8 cellular contexts compared by ENCODE assay signal in the genomic region with DNA sequence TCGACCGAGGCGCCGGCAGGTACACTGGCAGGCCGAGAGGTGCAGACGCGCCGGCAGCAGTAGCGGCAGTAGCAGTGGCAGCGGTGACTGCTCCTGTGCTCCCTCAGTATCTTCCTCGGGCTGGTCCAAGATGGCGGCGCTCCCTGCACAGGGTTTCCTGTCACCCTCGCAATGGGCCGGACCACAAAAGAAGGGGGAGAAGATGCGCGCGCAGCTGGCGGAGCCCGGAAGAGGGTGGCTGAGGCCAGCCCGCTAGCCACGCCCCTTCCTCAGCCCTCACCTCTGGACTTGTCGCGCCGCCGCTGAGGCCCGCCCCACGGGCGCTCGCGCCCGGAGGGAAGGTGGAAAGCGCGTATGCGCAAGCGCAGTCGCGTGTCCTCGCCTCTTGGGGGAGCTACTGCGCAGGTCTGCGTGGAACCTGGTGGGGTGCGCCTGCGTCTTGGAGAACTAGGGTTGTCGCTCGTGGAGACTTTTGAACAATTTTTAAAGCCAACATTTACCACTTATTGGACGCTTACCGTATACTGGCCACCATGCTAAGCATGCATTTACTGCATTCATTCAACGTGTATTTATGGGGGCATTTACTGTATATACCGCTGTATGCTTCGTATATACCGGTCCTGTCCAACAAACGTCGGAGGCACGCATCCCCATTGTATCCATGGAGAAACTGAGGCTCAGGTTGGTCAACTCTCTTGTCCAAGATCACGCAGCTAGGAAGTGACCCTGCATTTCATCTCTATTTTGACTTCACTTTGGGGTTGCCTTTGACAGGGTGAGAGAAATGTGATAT. TPM values are rescaled to one million over a fixed set of nuclear protein-coding genes. Genes with fewer than 3 reads are reported as not detected.
DNase-seq lines count a peak whose midpoint lies in the region; ATAC-seq and TF ChIP-seq lines count a peak whose summit lies in the region.

A gene (minus strand): TSS at position 132 of the 796 bp plus-strand sequence. CDS start 8,457 bp downstream, outside the sequence.

- peak within 1 kb of the TSS; percentile 86 to 98 (median 96) for H3K27ac ChIP-seq in heart right ventricle
- H3K27ac ChIP-seq in upper lobe of right lung: peak within 1 kb of the TSS; percentile 93

- H3K27me3 ChIP-seq in heart right ventricle (no peaks in the 10 kb centered on the region), upper lobe of right lung (no peaks in the 10 kb centered on the region)

- peaks cover 0 to 3% (median 0%) of the 10 kb centered on the region in 11 donors for H3K9me3 ChIP-seq in heart right ventricle
- H3K9me3 ChIP-seq in upper lobe of right lung: no peaks in the 10 kb centered on the region

- intact Hi-C loops in T-helper 1 cell treated with Interleukin-12 subunit alpha and Interleukin-12 subunit beta and Interleukin-4 antibody, amounts not matched to agents 30 ng/mL and 1 ng/mL, for 36 hours (cut with micrococcal nuclease): loop anchor here (1.0 to 5.0 kb wide), 14 partner anchors 45 to 621 kb away; a partner anchor contains a TSS
- intact Hi-C loops in heart right ventricle (cut with DNase I): loop anchor here in 1 of 10 donors (5.0 kb wide), 1 partner anchor 75 kb away; no protein-coding TSS in a partner anchor
- intact Hi-C loops in posterior vena cava (cut with DNase I): no loop called here
- intact Hi-C loops in upper lobe of right lung (cut with DNase I): no loop called here

- ATAC-seq in HG02884 (IDR thresholded peaks at IDR 0.05; ENCODE audit: unreplicated experiment): peak; percentile 78
- peak; percentile 97 to 99 (median 98) for ATAC-seq in heart right ventricle
- peak; percentile 96 for ATAC-seq in upper lobe of right lung

- TF ChIP-seq CTCF in GM13977 (IDR thresholded peaks at IDR 0.05; ENCODE audit: extremely low read depth, insufficient read depth, missing control alignments) (peak; percentile 69), heart right ventricle (IDR thresholded peaks at IDR 0.05) (peak; percentile 28 to 81 (median 73)), upper lobe of right lung (IDR thresholded peaks at IDR 0.05) (peak; percentile 72)

- H3K4me1 ChIP-seq in heart right ventricle (peaks cover 1 to 44% (median 41%) of the 10 kb centered on the region in 9 donors), upper lobe of right lung (peaks cover 36% of the 10 kb centered on the region)

- H3K36me3 ChIP-seq in heart right ventricle (no peaks in the 10 kb centered on the region), upper lobe of right lung (no peaks in the 10 kb centered on the region)

- DNase-seq in GM13977 (ENCODE audit: low spot score) (peak; percentile 99), NCI-H146 treated with DMSO at 0.1 percent for 48 hours (lab: John Stamatoyannopoulos, UW; ENCODE audit: unreplicated experiment) (peak; percentile 91), amniotic epithelial cell (ENCODE audit: low read depth) (peak; percentile 95), heart right ventricle (peak; percentile 100), posterior vena cava (ENCODE audit: low spot score) (peak; percentile 100), upper lobe of right lung (peak; percentile 100)

- in situ Hi-C loops in GM13977 (cut with MboI; ENCODE audit: low pct_unique_long_range_greater_than_20kb, low sequenced_read_pairs, unreplicated experiment): no loop called here

- H3K4me3 ChIP-seq in heart right ventricle: peak within 1 kb of the TSS; percentile 70 to 99 (median 88)
- peak within 1 kb of the TSS; percentile 88 for H3K4me3 ChIP-seq in upper lobe of right lung

- 3% methylated on average over 55 of the region's 55 CpGs for WGBS in heart right ventricle, 2 donors

RNA-seq across cellular contexts. Expression of the gene that starts here (rescaled TPM):
- total RNA-seq in T-helper 1 cell treated with Interleukin-12 subunit alpha and Interleukin-12 subunit beta and Interleukin-4 antibody, amounts not matched to agents 30 ng/mL and 1 ng/mL, for 36 hours: 60.5 and 65.1 TPM in 2 replicates
- 10 to 100 TPM; 45.4 to 60.7 (median 52.1) TPM for total RNA-seq in heart right ventricle
- 10 to 100 TPM; 17.6 to 24.1 TPM for polyA plus RNA-seq in heart right ventricle
- total RNA-seq in posterior vena cava: 10 to 100 TPM; 46.7 to 49.7 TPM
- 104 TPM for total RNA-seq in upper lobe of right lung

Comparison
In these comparisons a context has a peak if more than half of its experiments do, and no peak if none do; other contexts are left out.
1. Peak in every context shown above with its lines: DNase-seq, ATAC-seq, H3K4me3 ChIP-seq and H3K27ac ChIP-seq.